In the genomic region with DNA sequence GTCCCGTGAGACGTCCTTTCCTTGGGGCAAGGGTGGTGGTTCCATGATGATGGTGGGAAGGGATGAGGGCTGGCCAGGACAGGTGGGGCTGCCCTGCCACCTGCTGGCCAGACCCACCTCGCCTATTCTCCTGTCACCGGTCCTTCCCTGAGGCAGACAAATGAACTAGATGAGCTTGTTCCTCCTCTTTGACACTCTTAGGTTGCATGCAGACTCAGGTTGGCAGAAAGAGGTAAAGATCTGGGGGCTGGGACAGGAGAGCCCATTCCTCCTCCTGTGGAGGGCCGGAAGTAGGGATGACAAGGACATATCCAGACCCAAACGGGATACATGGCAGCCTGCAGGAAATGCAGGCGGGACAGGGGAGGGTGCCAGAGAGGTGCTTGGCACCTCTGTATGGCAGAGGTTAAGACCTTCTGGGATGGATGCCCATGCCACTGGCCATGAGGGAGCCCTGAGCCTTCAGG, we compare ENCODE assay signal across 1 cellular context.
A peak's percentile ranks its signal among the peaks of the same experiment; 100 is the strongest.
TF ChIP-seq lines count a peak whose summit lies in the region.

No MANE protein-coding gene starts in this region.

TF ChIP-seq in HepG2, 621 proteins besides CTCF, POLR2A, EP300 and RAD21 (continued from another document):
- TF ChIP-seq FOXO1 (CRISPR knock-in tag; IDR thresholded peaks at IDR 0.05) (no peak), RBAK (CRISPR knock-in tag; IDR thresholded peaks at IDR 0.05) (no peak), ZNF143 (CRISPR knock-in tag; IDR thresholded peaks at IDR 0.05) (no peak), SMC3 (IDR thresholded peaks at IDR 0.05; ENCODE audit: low read length) (peak; percentile 71), HNRNPH1 (optimal IDR thresholded peaks at IDR 0.05; ENCODE audit: low read depth, low read length) (no peak), GABPB1 (CRISPR knock-in tag; IDR thresholded peaks at IDR 0.05) (0 out of 2 replicates have a peak, but pooled peaks have one; percentile 12), SMAD3 (CRISPR knock-in tag; IDR thresholded peaks at IDR 0.05) (0 out of 2 replicates have a peak, but pooled peaks have one; percentile 33), ZNF251 (CRISPR knock-in tag; IDR thresholded peaks at IDR 0.05) (no peak), SALL2 (CRISPR knock-in tag; IDR thresholded peaks at IDR 0.05) (no peak), SKI (IDR thresholded peaks at IDR 0.05; ENCODE audit: partially characterized antibody) (no peak), KDM3A (CRISPR knock-in tag; IDR thresholded peaks at IDR 0.05; ENCODE audit: low read depth) (no peak), ZNF263 (CRISPR knock-in tag; IDR thresholded peaks at IDR 0.05) (peak; percentile 77), ZNF264 (CRISPR knock-in tag; IDR thresholded peaks at IDR 0.05) (no peak), HNRNPUL1 (IDR thresholded peaks at IDR 0.05; ENCODE audit: low read depth, low read length) (no peak), KDM2A (CRISPR knock-in tag; IDR thresholded peaks at IDR 0.05; ENCODE audit: borderline replicate concordance, low read depth) (peak; percentile 33; the same call in 1 of the 2 replicates), ESRRA (CRISPR knock-in tag; IDR thresholded peaks at IDR 0.05; ENCODE audit: low read depth) (no peak), XRCC5 (optimal IDR thresholded peaks at IDR 0.05; ENCODE audit: low read length) (peak; percentile 63), HDAC2 (CRISPR knock-in tag; IDR thresholded peaks at IDR 0.05) (no peak), SP2 (CRISPR knock-in tag; IDR thresholded peaks at IDR 0.05) (no peak), POLR2AphosphoS2 (IDR thresholded peaks at IDR 0.05; ENCODE audit: low read depth, low read length) (no peak), PHF8 (CRISPR knock-in tag; IDR thresholded peaks at IDR 0.05) (no peak), ELF4 (CRISPR knock-in tag; IDR thresholded peaks at IDR 0.05; ENCODE audit: borderline replicate concordance) (no peak), RELA (CRISPR knock-in tag; IDR thresholded peaks at IDR 0.05) (no peak), HHEX (CRISPR knock-in tag; IDR thresholded peaks at IDR 0.05) (no peak), IRX3 (CRISPR knock-in tag; IDR thresholded peaks at IDR 0.05; ENCODE audit: borderline replicate concordance, low read depth) (no peak), ZNF274 (CRISPR knock-in tag; IDR thresholded peaks at IDR 0.05) (no peak), ZNF3 (CRISPR knock-in tag; IDR thresholded peaks at IDR 0.05) (no peak), NR2C2 (CRISPR knock-in tag; IDR thresholded peaks at IDR 0.05; ENCODE audit: borderline replicate concordance) (no peak), KDM5B (CRISPR knock-in tag; IDR thresholded peaks at IDR 0.05; ENCODE audit: borderline replicate concordance) (no peak), HOXA9 (CRISPR knock-in tag; IDR thresholded peaks at IDR 0.05; ENCODE audit: borderline replicate concordance) (no peak), FOXJ3 (CRISPR knock-in tag; IDR thresholded peaks at IDR 0.05; ENCODE audit: borderline replicate concordance) (no peak), ZNF552 (CRISPR knock-in tag; IDR thresholded peaks at IDR 0.05; ENCODE audit: borderline replicate concordance) (no peak), KLF13 (CRISPR knock-in tag; IDR thresholded peaks at IDR 0.05) (no peak), ELF3 (CRISPR knock-in tag; IDR thresholded peaks at IDR 0.05) (no peak), ZZZ3 (CRISPR knock-in tag; IDR thresholded peaks at IDR 0.05; ENCODE audit: borderline replicate concordance) (no peak), ZNF350 (CRISPR knock-in tag; IDR thresholded peaks at IDR 0.05; ENCODE audit: borderline replicate concordance, low read depth) (0 out of 2 replicates have a peak, but pooled peaks have one; percentile 23), FOSL2 (CRISPR knock-in tag; IDR thresholded peaks at IDR 0.05) (peak; percentile 22; the same call in 1 of the 2 replicates), STAG1 (CRISPR knock-in tag; IDR thresholded peaks at IDR 0.05) (peak; percentile 90), ZNF720 (CRISPR knock-in tag; IDR thresholded peaks at IDR 0.05) (no peak)
- TF ChIP-seq, protein P1, sequence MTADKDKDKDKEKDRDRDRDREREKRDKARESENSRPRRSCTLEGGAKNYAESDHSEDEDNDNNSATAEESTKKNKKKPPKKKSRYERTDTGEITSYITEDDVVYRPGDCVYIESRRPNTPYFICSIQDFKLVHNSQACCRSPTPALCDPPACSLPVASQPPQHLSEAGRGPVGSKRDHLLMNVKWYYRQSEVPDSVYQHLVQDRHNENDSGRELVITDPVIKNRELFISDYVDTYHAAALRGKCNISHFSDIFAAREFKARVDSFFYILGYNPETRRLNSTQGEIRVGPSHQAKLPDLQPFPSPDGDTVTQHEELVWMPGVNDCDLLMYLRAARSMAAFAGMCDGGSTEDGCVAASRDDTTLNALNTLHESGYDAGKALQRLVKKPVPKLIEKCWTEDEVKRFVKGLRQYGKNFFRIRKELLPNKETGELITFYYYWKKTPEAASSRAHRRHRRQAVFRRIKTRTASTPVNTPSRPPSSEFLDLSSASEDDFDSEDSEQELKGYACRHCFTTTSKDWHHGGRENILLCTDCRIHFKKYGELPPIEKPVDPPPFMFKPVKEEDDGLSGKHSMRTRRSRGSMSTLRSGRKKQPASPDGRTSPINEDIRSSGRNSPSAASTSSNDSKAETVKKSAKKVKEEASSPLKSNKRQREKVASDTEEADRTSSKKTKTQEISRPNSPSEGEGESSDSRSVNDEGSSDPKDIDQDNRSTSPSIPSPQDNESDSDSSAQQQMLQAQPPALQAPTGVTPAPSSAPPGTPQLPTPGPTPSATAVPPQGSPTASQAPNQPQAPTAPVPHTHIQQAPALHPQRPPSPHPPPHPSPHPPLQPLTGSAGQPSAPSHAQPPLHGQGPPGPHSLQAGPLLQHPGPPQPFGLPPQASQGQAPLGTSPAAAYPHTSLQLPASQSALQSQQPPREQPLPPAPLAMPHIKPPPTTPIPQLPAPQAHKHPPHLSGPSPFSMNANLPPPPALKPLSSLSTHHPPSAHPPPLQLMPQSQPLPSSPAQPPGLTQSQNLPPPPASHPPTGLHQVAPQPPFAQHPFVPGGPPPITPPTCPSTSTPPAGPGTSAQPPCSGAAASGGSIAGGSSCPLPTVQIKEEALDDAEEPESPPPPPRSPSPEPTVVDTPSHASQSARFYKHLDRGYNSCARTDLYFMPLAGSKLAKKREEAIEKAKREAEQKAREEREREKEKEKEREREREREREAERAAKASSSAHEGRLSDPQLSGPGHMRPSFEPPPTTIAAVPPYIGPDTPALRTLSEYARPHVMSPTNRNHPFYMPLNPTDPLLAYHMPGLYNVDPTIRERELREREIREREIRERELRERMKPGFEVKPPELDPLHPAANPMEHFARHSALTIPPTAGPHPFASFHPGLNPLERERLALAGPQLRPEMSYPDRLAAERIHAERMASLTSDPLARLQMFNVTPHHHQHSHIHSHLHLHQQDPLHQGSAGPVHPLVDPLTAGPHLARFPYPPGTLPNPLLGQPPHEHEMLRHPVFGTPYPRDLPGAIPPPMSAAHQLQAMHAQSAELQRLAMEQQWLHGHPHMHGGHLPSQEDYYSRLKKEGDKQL (CRISPR knock-in tag; IDR thresholded peaks at IDR 0.05; ENCODE audit: low read depth) = no peak
- TF ChIP-seq, protein P2, sequence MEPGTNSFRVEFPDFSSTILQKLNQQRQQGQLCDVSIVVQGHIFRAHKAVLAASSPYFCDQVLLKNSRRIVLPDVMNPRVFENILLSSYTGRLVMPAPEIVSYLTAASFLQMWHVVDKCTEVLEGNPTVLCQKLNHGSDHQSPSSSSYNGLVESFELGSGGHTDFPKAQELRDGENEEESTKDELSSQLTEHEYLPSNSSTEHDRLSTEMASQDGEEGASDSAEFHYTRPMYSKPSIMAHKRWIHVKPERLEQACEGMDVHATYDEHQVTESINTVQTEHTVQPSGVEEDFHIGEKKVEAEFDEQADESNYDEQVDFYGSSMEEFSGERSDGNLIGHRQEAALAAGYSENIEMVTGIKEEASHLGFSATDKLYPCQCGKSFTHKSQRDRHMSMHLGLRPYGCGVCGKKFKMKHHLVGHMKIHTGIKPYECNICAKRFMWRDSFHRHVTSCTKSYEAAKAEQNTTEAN (CRISPR knock-in tag; conservative IDR thresholded peaks at IDR 0.05) = no peak
- TF ChIP-seq, protein P3, sequence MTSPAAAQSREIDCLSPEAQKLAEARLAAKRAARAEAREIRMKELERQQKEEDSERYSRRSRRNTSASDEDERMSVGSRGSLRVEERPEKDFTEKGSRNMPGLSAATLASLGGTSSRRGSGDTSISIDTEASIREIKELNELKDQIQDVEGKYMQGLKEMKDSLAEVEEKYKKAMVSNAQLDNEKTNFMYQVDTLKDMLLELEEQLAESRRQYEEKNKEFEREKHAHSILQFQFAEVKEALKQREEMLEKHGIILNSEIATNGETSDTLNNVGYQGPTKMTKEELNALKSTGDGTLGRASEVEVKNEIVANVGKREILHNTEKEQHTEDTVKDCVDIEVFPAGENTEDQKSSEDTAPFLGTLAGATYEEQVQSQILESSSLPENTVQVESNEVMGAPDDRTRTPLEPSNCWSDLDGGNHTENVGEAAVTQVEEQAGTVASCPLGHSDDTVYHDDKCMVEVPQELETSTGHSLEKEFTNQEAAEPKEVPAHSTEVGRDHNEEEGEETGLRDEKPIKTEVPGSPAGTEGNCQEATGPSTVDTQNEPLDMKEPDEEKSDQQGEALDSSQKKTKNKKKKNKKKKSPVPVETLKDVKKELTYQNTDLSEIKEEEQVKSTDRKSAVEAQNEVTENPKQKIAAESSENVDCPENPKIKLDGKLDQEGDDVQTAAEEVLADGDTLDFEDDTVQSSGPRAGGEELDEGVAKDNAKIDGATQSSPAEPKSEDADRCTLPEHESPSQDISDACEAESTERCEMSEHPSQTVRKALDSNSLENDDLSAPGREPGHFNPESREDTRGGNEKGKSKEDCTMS (CRISPR knock-in tag; conservative IDR thresholded peaks at IDR 0.05) = no peak
- TF ChIP-seq, protein P4, sequence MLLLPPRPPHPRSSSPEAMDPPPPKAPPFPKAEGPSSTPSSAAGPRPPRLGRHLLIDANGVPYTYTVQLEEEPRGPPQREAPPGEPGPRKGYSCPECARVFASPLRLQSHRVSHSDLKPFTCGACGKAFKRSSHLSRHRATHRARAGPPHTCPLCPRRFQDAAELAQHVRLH (CRISPR knock-in tag; IDR thresholded peaks at IDR 0.05; ENCODE audit: borderline replicate concordance, low read depth) = 0 out of 2 replicates have a peak, but pooled peaks have one; percentile 22
- TF ChIP-seq, protein P5, sequence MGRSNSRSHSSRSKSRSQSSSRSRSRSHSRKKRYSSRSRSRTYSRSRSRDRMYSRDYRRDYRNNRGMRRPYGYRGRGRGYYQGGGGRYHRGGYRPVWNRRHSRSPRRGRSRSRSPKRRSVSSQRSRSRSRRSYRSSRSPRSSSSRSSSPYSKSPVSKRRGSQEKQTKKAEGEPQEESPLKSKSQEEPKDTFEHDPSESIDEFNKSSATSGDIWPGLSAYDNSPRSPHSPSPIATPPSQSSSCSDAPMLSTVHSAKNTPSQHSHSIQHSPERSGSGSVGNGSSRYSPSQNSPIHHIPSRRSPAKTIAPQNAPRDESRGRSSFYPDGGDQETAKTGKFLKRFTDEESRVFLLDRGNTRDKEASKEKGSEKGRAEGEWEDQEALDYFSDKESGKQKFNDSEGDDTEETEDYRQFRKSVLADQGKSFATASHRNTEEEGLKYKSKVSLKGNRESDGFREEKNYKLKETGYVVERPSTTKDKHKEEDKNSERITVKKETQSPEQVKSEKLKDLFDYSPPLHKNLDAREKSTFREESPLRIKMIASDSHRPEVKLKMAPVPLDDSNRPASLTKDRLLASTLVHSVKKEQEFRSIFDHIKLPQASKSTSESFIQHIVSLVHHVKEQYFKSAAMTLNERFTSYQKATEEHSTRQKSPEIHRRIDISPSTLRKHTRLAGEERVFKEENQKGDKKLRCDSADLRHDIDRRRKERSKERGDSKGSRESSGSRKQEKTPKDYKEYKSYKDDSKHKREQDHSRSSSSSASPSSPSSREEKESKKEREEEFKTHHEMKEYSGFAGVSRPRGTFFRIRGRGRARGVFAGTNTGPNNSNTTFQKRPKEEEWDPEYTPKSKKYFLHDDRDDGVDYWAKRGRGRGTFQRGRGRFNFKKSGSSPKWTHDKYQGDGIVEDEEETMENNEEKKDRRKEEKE (IDR thresholded peaks at IDR 0.05) = no peak
TF ChIP-seq in HepG2: peak in this region for 10.
